8 cellular contexts compared by ENCODE assay signal in the genomic region with DNA sequence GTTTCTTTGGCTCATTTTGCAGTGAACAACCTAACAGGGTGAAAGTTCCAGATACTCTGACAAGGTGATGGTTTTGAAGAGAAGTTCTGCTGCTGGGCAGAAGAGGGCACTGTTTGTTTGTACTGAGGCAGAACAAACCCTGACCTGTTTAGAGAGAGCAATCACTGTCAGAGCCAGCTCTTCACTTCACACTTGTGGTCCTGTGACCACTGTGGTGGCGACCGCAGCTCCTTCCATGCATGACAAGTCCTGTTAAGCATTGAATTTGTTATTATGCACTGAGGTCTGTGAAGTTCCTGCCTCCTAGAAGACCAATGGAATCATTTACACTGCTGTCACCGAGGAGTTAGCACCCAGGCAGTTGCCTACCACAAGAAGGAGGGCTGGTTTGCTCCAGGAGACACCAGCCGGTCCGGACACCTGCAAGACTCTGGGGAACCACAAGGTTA.
A peak's percentile ranks its signal among the peaks of the same experiment; 100 is the strongest.
DNase-seq lines count a peak whose midpoint lies in the region; ATAC-seq, FAIRE-seq and TF ChIP-seq lines count a peak whose summit lies in the region.

No MANE protein-coding gene starts in this region.

- no peak overlapping the region for H3K4me2 ChIP-seq in DOHH2 (ENCODE audit: low read length)

- TF ChIP-seq EP300 in tibial nerve (IDR thresholded peaks at IDR 0.05), result no peak

- H3K36me3 ChIP-seq in DOHH2 (ENCODE audit: control insufficient read depth, low read length) (no peaks in the 10 kb centered on the region), pancreas (no peaks in the 10 kb centered on the region), tibial nerve (no peaks in the 10 kb centered on the region)

- no peaks in the 10 kb centered on the region for H3K9me3 Mint-ChIP-seq in activated T-helper 2 cell treated with anti-CD3 and anti-CD28 coated beads, Interferon-gamma antibody, Interleukin-2, Interleukin-4, amounts not matched to agents 10 μg/mL and 5 μg/mL and 100 μg/mL, durations not matched to agents 14 hours and 24 hours and 36 hours

- no peak overlapping the region for H3K27ac ChIP-seq in DOHH2 (ENCODE audit: low read depth, low read length)
- no peak overlapping the region for H3K27ac ChIP-seq in pancreas
- H3K27ac ChIP-seq in tibial nerve, result no peak overlapping the region

- H3K36me3 Mint-ChIP-seq in activated T-helper 2 cell treated with anti-CD3 and anti-CD28 coated beads, Interferon-gamma antibody, Interleukin-2, Interleukin-4, amounts not matched to agents 10 μg/mL and 5 μg/mL and 100 μg/mL, durations not matched to agents 14 hours and 24 hours and 36 hours (ENCODE audit: low read depth), result no peaks in the 10 kb centered on the region

- intact Hi-C loops in activated T-helper 2 cell treated with anti-CD3 and anti-CD28 coated beads, Interferon-gamma antibody, Interleukin-2, Interleukin-4, amounts not matched to agents 10 μg/mL and 5 μg/mL and 100 μg/mL, durations not matched to agents 14 hours and 24 hours and 36 hours (cut with micrococcal nuclease), result loop anchor here (2.0 kb wide), 1 partner anchor 1540 kb away; a partner anchor contains a TSS
- intact Hi-C loops in pancreas (cut with DNase I), result no loop called here

- 40 to 51% methylated on average over 5 of the region's 5 CpGs for WGBS in pancreas, 2 donors
- WGBS in tibial nerve, 2 donors, result 34 to 55% methylated on average over 3 to 5 of the region's 5 CpGs

- TF ChIP-seq POLR2A in tibial nerve (IDR thresholded peaks at IDR 0.05), result no peak

- H3K27me3 Mint-ChIP-seq in activated T-helper 2 cell treated with anti-CD3 and anti-CD28 coated beads, Interferon-gamma antibody, Interleukin-2, Interleukin-4, amounts not matched to agents 10 μg/mL and 5 μg/mL and 100 μg/mL, durations not matched to agents 14 hours and 24 hours and 36 hours (ENCODE audit: low read depth), result peaks cover 8% of the 10 kb centered on the region

- TF ChIP-seq CTCF in DOHH2 (IDR thresholded peaks at IDR 0.05; ENCODE audit: low read depth, low read length, poor library complexity, severe bottlenecking), result peak; percentile 61
- peak; percentile 44 to 65 (median 54) for TF ChIP-seq CTCF in pancreas (IDR thresholded peaks at IDR 0.05)
- TF ChIP-seq CTCF in tibial nerve (IDR thresholded peaks at IDR 0.05), result peak; percentile 61 to 73 (median 65)

- no peak for FAIRE-seq in pancreas (lab: Jason Lieb, UNC)

- H3K9me2 ChIP-seq in DOHH2 (replicated peaks; ENCODE audit: control insufficient read depth, low read length), result no peaks in the 10 kb centered on the region

- no peaks in the 10 kb centered on the region for H4K20me1 ChIP-seq in DOHH2 (ENCODE audit: control insufficient read depth, insufficient read depth, low read depth, low read length)

- H3K4me1 Mint-ChIP-seq in activated T-helper 2 cell treated with anti-CD3 and anti-CD28 coated beads, Interferon-gamma antibody, Interleukin-2, Interleukin-4, amounts not matched to agents 10 μg/mL and 5 μg/mL and 100 μg/mL, durations not matched to agents 14 hours and 24 hours and 36 hours (ENCODE audit: low read depth), result peaks cover 6% of the 10 kb centered on the region

- no peaks in the 10 kb centered on the region for H3F3A ChIP-seq in DOHH2 (ENCODE audit: control insufficient read depth, insufficient read depth)

- DNase-seq in HuH-7 (ENCODE audit: low spot score), result peak; percentile 36
- DNase-seq in RKO (ENCODE audit: low spot score), result peak; percentile 66
- DNase-seq in activated T-helper 2 cell treated with anti-CD3 and anti-CD28 coated beads, Interferon-gamma antibody, Interleukin-2, Interleukin-4, amounts not matched to agents 10 μg/mL and 5 μg/mL and 100 μg/mL, durations not matched to agents 14 hours and 24 hours and 36 hours (ENCODE audit: low spot score), result peak; percentile 30
- peak; percentile 82 for DNase-seq in foreskin melanocyte
- DNase-seq in pancreas, result peak in 3 of 6 donors; percentile 16 to 56 (median 25)
- DNase-seq in tibial nerve (ENCODE audit: low spot score in 2 of 2), result peak; percentile 28 to 58

- H3K4me1 ChIP-seq in DOHH2 (ENCODE audit: control insufficient read depth, low read length) (peaks cover 4% of the 10 kb centered on the region), pancreas (no peaks in the 10 kb centered on the region), tibial nerve (no peaks in the 10 kb centered on the region)

- H3K9me3 ChIP-seq in DOHH2 (ENCODE audit: control insufficient read depth, insufficient read depth, low read length) (no peaks in the 10 kb centered on the region), pancreas (no peaks in the 10 kb centered on the region), tibial nerve (no peaks in the 10 kb centered on the region)

- ATAC-seq in GM21529 (IDR thresholded peaks at IDR 0.05; ENCODE audit: unreplicated experiment), result peak; percentile 98
- ATAC-seq in pancreas, result peak; percentile 76 to 97 (median 94)

- no peak overlapping the region for H3K4me3 ChIP-seq in DOHH2 (ENCODE audit: low read length)
- no peak overlapping the region for H3K4me3 ChIP-seq in pancreas
- H3K4me3 ChIP-seq in tibial nerve, result no peak overlapping the region

- H3K27me3 ChIP-seq in DOHH2 (ENCODE audit: control insufficient read depth, low read length) (no peaks in the 10 kb centered on the region; the same call in 1 of the 2 replicates), pancreas (no peaks in the 10 kb centered on the region), tibial nerve (no peaks in the 10 kb centered on the region)

- H3K4me3 Mint-ChIP-seq in activated T-helper 2 cell treated with anti-CD3 and anti-CD28 coated beads, Interferon-gamma antibody, Interleukin-2, Interleukin-4, amounts not matched to agents 10 μg/mL and 5 μg/mL and 100 μg/mL, durations not matched to agents 14 hours and 24 hours and 36 hours (ENCODE audit: low read depth), result no peak overlapping the region

- no peaks in the 10 kb centered on the region for H3K79me2 ChIP-seq in DOHH2 (ENCODE audit: control insufficient read depth, low read length)

- no peak overlapping the region for H3K27ac Mint-ChIP-seq in activated T-helper 2 cell treated with anti-CD3 and anti-CD28 coated beads, Interferon-gamma antibody, Interleukin-2, Interleukin-4, amounts not matched to agents 10 μg/mL and 5 μg/mL and 100 μg/mL, durations not matched to agents 14 hours and 24 hours and 36 hours
